Comparison of ENCODE assay signal across 9 cellular contexts in the genomic region with DNA sequence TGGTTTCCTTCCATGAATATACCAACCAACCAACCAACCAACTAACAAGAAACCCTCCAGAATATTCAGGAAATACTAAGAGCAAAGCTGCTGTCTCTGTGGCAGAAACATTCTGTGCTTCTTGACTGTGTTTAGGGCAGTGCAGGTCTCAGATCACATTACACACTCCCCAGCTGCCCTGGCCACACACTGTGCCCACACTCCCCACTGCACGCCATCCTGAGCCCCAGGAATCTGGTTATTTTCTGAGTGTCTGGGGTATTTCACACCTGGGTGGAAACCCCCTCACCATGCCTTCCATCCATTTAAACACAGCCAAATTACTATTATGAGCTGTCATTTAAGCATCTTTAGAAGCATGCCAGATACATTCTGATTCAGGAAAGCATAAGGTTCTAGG.
DNase-seq lines count a peak whose midpoint lies in the region; ATAC-seq and TF ChIP-seq lines count a peak whose summit lies in the region.
"Had no signal": no experiment of that assay in that cellular context is flagged by ENCODE, and none has a peak within 500 bp of the region (broad histone marks: within the 10 kb centered on the region; RNA-seq: fewer than 3 reads in every experiment).

No MANE protein-coding gene starts in this region.

- TF ChIP-seq CTCF in left lung (IDR thresholded peaks at IDR 0.05) (no peak), thyroid gland (IDR thresholded peaks at IDR 0.05) (no peak)

- ATAC-seq in left lung (peak; percentile 29), GM18861 (IDR thresholded peaks at IDR 0.05; ENCODE audit: unreplicated experiment) (no peak)

- WGBS in thyroid gland, 2 donors, result 17 to 44% methylated on average over 1 of the region's 1 CpG

- no peaks in the 10 kb centered on the region for H3K36me3 ChIP-seq in left lung
- no peaks in the 10 kb centered on the region for H3K36me3 ChIP-seq in thyroid gland
- H3K36me3 ChIP-seq: BLaER1 had no signal

- DNase-seq in activated T-cell treated with anti-CD3 and anti-CD28 coated beads for 24 hours (ENCODE audit: low read depth) (peak; percentile 43), left lung (peak in 1 of 2 donors; percentile 18), thyroid gland (peak; percentile 72 to 78), superior temporal gyrus (ENCODE audit: extremely low spot score) (no peak), DMS53 treated with DMSO at 0.1 percent for 48 hours (lab: John Stamatoyannopoulos, UW; ENCODE audit: unreplicated experiment) (no peak)
- no peak for DNase-seq in activated T-cell treated with anti-CD3 and anti-CD28 coated beads, Interleukin-2, amount 50 U/mL, for 1 hour
- DNase-seq in activated CD8-positive, alpha-beta memory T cell treated with anti-CD3 and anti-CD28 coated beads, Interleukin-2, amount 50 U/mL, for 24 hours (ENCODE audit: extremely low read depth), result peak; percentile 4

- H3K27ac ChIP-seq in left lung (no peak overlapping the region), thyroid gland (peak overlapping the region; percentile 59 to 83 (median 75))
- H3K27ac ChIP-seq: BLaER1 had no signal

- no peaks in the 10 kb centered on the region for H3K4me1 ChIP-seq in left lung
- H3K4me1 ChIP-seq in thyroid gland, result peaks cover 7 to 25% of the 10 kb centered on the region in 2 donors

- H3K27me3 ChIP-seq in left lung (no peaks in the 10 kb centered on the region), thyroid gland (no peaks in the 10 kb centered on the region)
- H3K27me3 ChIP-seq: BLaER1 had no signal

- H3K4me3 ChIP-seq in left lung (no peak overlapping the region), thyroid gland (replicated peaks in 1 of 3) (no peak overlapping the region)
- H3K4me3 ChIP-seq: BLaER1 had no signal

- intact Hi-C loops in left lung (cut with DNase I), result no loop called here
- intact Hi-C loops in thyroid gland (cut with DNase I), result no loop called here

- TF ChIP-seq POLR2A in thyroid gland (IDR thresholded peaks at IDR 0.05), result peak in 1 of 2 donors; percentile 69

- H3K9me3 ChIP-seq in left lung (no peaks in the 10 kb centered on the region), thyroid gland (no peaks in the 10 kb centered on the region)
- H3K9me3 ChIP-seq: BLaER1 had no signal

Comparison
In these comparisons a context has a peak if more than half of its experiments do, and no peak if none do; other contexts are left out.
1. DNase-seq: peak in activated T-cell treated with anti-CD3 and anti-CD28 coated beads for 24 hours (single experiment), activated CD8-positive, alpha-beta memory T cell treated with anti-CD3 and anti-CD28 coated beads, Interleukin-2, amount 50 U/mL, for 24 hours (single experiment) and thyroid gland (2 of 2); none in activated T-cell treated with anti-CD3 and anti-CD28 coated beads, Interleukin-2, amount 50 U/mL, for 1 hour (single experiment), superior temporal gyrus (single experiment) and DMS53 treated with DMSO at 0.1 percent for 48 hours (single experiment).
2. H3K27ac ChIP-seq: peak in thyroid gland (3 of 3); none in left lung (0 of 2).